In the genomic region with DNA sequence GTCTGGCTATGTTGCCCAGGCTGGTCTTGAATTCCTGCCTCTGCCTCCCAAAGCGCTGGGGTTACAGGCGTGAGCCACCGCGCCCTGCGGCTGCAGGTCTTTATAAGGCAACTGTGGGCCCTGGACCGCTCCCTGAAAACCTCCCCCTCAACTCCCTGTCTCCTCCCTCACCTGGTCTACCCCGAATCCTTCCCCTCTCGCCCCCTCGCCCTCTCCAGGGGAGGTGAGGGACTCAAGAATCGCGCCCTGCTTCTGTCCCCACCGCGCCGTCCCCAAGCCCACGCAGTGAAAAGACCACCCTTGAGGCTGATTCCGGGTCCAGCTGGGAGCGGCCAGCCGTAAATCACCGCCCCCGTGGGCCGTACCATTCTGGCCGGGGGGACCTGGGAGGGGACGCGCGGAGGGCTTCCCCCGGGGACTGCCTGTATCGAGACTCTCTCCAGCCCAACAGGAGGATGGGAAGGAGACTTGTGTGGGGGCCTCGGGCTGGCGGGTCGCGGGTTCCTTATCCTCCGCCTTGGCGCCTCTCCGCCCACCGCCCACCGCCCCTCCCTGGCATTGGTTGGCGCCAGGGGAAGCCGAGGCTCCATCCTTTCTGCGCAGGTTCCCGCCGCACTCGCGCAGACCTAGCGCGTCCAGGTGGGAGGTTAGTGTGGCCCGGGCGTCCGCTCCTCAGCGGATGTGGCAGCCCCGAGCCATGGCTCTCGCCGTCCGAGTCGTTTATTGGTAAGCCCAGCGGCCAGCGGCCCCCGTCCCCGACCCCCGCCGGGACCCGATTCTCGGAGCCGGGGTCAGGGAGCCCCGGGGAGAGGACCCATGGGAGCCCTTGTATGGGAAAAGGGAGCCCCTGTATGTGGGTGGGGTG, we compare ENCODE assay signal across 8 cellular contexts. TPM values are rescaled to one million over a fixed set of nuclear protein-coding genes. Genes with fewer than 3 reads are reported as not detected.
DNase-seq lines count a peak whose midpoint lies in the region; ATAC-seq lines count a peak whose summit lies in the region.

A gene (plus strand): TSS at position 615 of the 865 bp plus-strand sequence. CDS start 83 bp downstream, at position 698.

- intact Hi-C loops in activated T-helper 2 cell treated with anti-CD3 and anti-CD28 coated beads, Interferon-gamma antibody, Interleukin-2, Interleukin-4, amounts not matched to agents 10 μg/mL and 5 μg/mL and 100 μg/mL, durations not matched to agents 14 hours and 24 hours and 36 hours (cut with micrococcal nuclease): no loop called here

- DNase-seq in COLO829 (ENCODE audit: low spot score): peak; percentile 52
- DNase-seq in KG1 (lab: John Stamatoyannopoulos, UW): peak; percentile 62
- peak; percentile 76 for DNase-seq in RPMI7951 (ENCODE audit: low read depth)
- peak; percentile 74 for DNase-seq in activated T-helper 2 cell treated with anti-CD3 and anti-CD28 coated beads, Interferon-gamma antibody, Interleukin-2, Interleukin-4, amounts not matched to agents 10 μg/mL and 5 μg/mL and 100 μg/mL, durations not matched to agents 14 hours and 24 hours and 36 hours (ENCODE audit: low spot score)
- peak; percentile 60 for DNase-seq in fibroblast of peridontal ligament (ENCODE audit: extremely low read depth)
- DNase-seq in natural killer cell treated with Interleukin-12 subunit alpha and Interleukin-12 subunit beta and Interleukin-15 and Interleukin-18, amount 100 ng/mL, for 72 hours (ENCODE audit: low spot score): peak; percentile 89
- peak; percentile 80 for DNase-seq in stimulated activated naive CD4-positive, alpha-beta T cell treated with Interleukin-2 at 50 U/mL for 16 hours (lab: John Stamatoyannopoulos, UW)

- H3K9me3 Mint-ChIP-seq in activated T-helper 2 cell treated with anti-CD3 and anti-CD28 coated beads, Interferon-gamma antibody, Interleukin-2, Interleukin-4, amounts not matched to agents 10 μg/mL and 5 μg/mL and 100 μg/mL, durations not matched to agents 14 hours and 24 hours and 36 hours: no peaks in the 10 kb centered on the region
- H3K9me3 Mint-ChIP-seq in natural killer cell treated with Interleukin-12 subunit alpha and Interleukin-12 subunit beta and Interleukin-15 and Interleukin-18, amount 100 ng/mL, for 72 hours: no peaks in the 10 kb centered on the region

- peaks cover 9% of the 10 kb centered on the region for H3K4me1 Mint-ChIP-seq in activated T-helper 2 cell treated with anti-CD3 and anti-CD28 coated beads, Interferon-gamma antibody, Interleukin-2, Interleukin-4, amounts not matched to agents 10 μg/mL and 5 μg/mL and 100 μg/mL, durations not matched to agents 14 hours and 24 hours and 36 hours (ENCODE audit: low read depth)
- H3K4me1 Mint-ChIP-seq in natural killer cell treated with Interleukin-12 subunit alpha and Interleukin-12 subunit beta and Interleukin-15 and Interleukin-18, amount 100 ng/mL, for 72 hours (ENCODE audit: low read depth in 2 of 2): peaks cover 25 to 28% of the 10 kb centered on the region in 2 donors

- H3K36me3 Mint-ChIP-seq in activated T-helper 2 cell treated with anti-CD3 and anti-CD28 coated beads, Interferon-gamma antibody, Interleukin-2, Interleukin-4, amounts not matched to agents 10 μg/mL and 5 μg/mL and 100 μg/mL, durations not matched to agents 14 hours and 24 hours and 36 hours (ENCODE audit: low read depth): peaks cover 22% of the 10 kb centered on the region
- H3K36me3 Mint-ChIP-seq in natural killer cell treated with Interleukin-12 subunit alpha and Interleukin-12 subunit beta and Interleukin-15 and Interleukin-18, amount 100 ng/mL, for 72 hours: peaks cover 7% of the 10 kb centered on the region

- peak within 1 kb of the TSS; percentile 95 for H3K4me3 Mint-ChIP-seq in activated T-helper 2 cell treated with anti-CD3 and anti-CD28 coated beads, Interferon-gamma antibody, Interleukin-2, Interleukin-4, amounts not matched to agents 10 μg/mL and 5 μg/mL and 100 μg/mL, durations not matched to agents 14 hours and 24 hours and 36 hours (ENCODE audit: low read depth)
- peak within 1 kb of the TSS; percentile 98 for H3K4me3 Mint-ChIP-seq in natural killer cell treated with Interleukin-12 subunit alpha and Interleukin-12 subunit beta and Interleukin-15 and Interleukin-18, amount 100 ng/mL, for 72 hours

- peak; percentile 64 for ATAC-seq in GM21528 (IDR thresholded peaks at IDR 0.05; ENCODE audit: low FRiP score, unreplicated experiment)
- ATAC-seq in natural killer cell treated with Interleukin-12 subunit alpha and Interleukin-12 subunit beta and Interleukin-15 and Interleukin-18, amount 100 ng/mL, for 72 hours: peak; percentile 95 to 96

- H3K27me3 Mint-ChIP-seq in activated T-helper 2 cell treated with anti-CD3 and anti-CD28 coated beads, Interferon-gamma antibody, Interleukin-2, Interleukin-4, amounts not matched to agents 10 μg/mL and 5 μg/mL and 100 μg/mL, durations not matched to agents 14 hours and 24 hours and 36 hours (ENCODE audit: low read depth): no peaks in the 10 kb centered on the region
- no peaks in the 10 kb centered on the region for H3K27me3 Mint-ChIP-seq in natural killer cell treated with Interleukin-12 subunit alpha and Interleukin-12 subunit beta and Interleukin-15 and Interleukin-18, amount 100 ng/mL, for 72 hours

- H3K27ac Mint-ChIP-seq in activated T-helper 2 cell treated with anti-CD3 and anti-CD28 coated beads, Interferon-gamma antibody, Interleukin-2, Interleukin-4, amounts not matched to agents 10 μg/mL and 5 μg/mL and 100 μg/mL, durations not matched to agents 14 hours and 24 hours and 36 hours: peak within 1 kb of the TSS; percentile 91
- peak within 1 kb of the TSS; percentile 88 to 96 for H3K27ac Mint-ChIP-seq in natural killer cell treated with Interleukin-12 subunit alpha and Interleukin-12 subunit beta and Interleukin-15 and Interleukin-18, amount 100 ng/mL, for 72 hours

RNA-seq across cellular contexts. Expression of the gene that starts here (rescaled TPM):
- 689 and 818 TPM in 2 replicates for total RNA-seq in RPMI7951 (2014; rRNA removed; shearing (Covaris generic))
- total RNA-seq in activated T-helper 2 cell treated with anti-CD3 and anti-CD28 coated beads, Interferon-gamma antibody, Interleukin-2, Interleukin-4, amounts not matched to agents 10 μg/mL and 5 μg/mL and 100 μg/mL, durations not matched to agents 14 hours and 24 hours and 36 hours: 89.0 and 98.3 TPM in 2 replicates
- 100 to 1,000 TPM in 1 of 2 donors, 10 to 100 TPM in 1; 68.9 to 118 TPM for total RNA-seq in natural killer cell treated with Interleukin-12 subunit alpha and Interleukin-12 subunit beta and Interleukin-15 and Interleukin-18, amount 100 ng/mL, for 72 hours

Comparison
In these comparisons a context has a peak if more than half of its experiments do, and no peak if none do; other contexts are left out.
1. Peak in every context shown above with its lines: DNase-seq and ATAC-seq.